Comparison of ENCODE assay signal across 15 cellular contexts in genomic region chr17:44931376-44931775, GRCh38. TPM values are rescaled to one million over a fixed set of nuclear protein-coding genes. Genes with fewer than 3 reads are reported as not detected.
DNase-seq lines count a peak whose midpoint lies in the region; ATAC-seq and TF ChIP-seq lines count a peak whose summit lies in the region.
"Had no signal": no experiment of that assay in that cellular context is flagged by ENCODE, and none has a peak within 500 bp of the region (broad histone marks: within the 10 kb centered on the region; RNA-seq: fewer than 3 reads in every experiment).

No MANE protein-coding gene starts in this region.

- H4K91ac ChIP-seq in neuronal stem cell (ENCODE audit: low read depth, low read length, poor library complexity), result no peak overlapping the region

- H3K9me3 ChIP-seq in left ventricle myocardium inferior (replicated peaks), result no peaks in the 10 kb centered on the region
- no peaks in the 10 kb centered on the region for H3K9me3 ChIP-seq in neuronal stem cell (replicated peaks in 1 of 2; ENCODE audit: control insufficient read depth in 2 of 2, insufficient read depth in 1 of 2, low read depth in 1 of 2, low read length in 2 of 2)
- H3K9me3 ChIP-seq: BLaER1 treated with 17β-estradiol and CSF1 and Interleukin-3, amounts not matched to agents 10 nM and 100 nM; Peyer's patch had no signal

- no peaks in the 10 kb centered on the region for H3K27me3 Mint-ChIP-seq in effector memory CD8-positive, alpha-beta T cell
- H3K27me3 Mint-ChIP-seq: CD8-positive, alpha-beta memory T cell had no signal

- H3K27ac ChIP-seq in left ventricle myocardium inferior (replicated peaks), result peak overlapping the region; percentile 55
- peak overlapping the region; percentile 27 for H3K27ac ChIP-seq in angular gyrus (ENCODE audit: low read depth, low read length)
- H3K27ac ChIP-seq in neuronal stem cell (replicated peaks; ENCODE audit: low read length), result no peak overlapping the region
- H3K27ac ChIP-seq: BLaER1 treated with 17β-estradiol and CSF1 and Interleukin-3, amounts not matched to agents 10 nM and 100 nM; Peyer's patch had no signal

- H3K36me3 Mint-ChIP-seq in effector memory CD8-positive, alpha-beta T cell (ENCODE audit: insufficient read depth), result peaks cover 6% of the 10 kb centered on the region
- H3K36me3 Mint-ChIP-seq: CD8-positive, alpha-beta memory T cell had no signal

- H3K9me3 Mint-ChIP-seq in effector memory CD8-positive, alpha-beta T cell, result no peaks in the 10 kb centered on the region
- H3K9me3 Mint-ChIP-seq: CD8-positive, alpha-beta memory T cell had no signal

- H3K36me3 ChIP-seq in left ventricle myocardium inferior (no peaks in the 10 kb centered on the region), neuronal stem cell (replicated peaks in 1 of 2; ENCODE audit: control insufficient read depth in 2 of 2, insufficient read depth in 2 of 2, low read length in 2 of 2) (peaks cover 88 to 99% of the 10 kb centered on the region in 2 donors)
- H3K36me3 ChIP-seq: Peyer's patch had no signal

- peaks cover 0 to 5% of the 10 kb centered on the region in 2 donors for H3K4me1 Mint-ChIP-seq in effector memory CD8-positive, alpha-beta T cell (ENCODE audit: low read depth in 2 of 2)
- H3K4me1 Mint-ChIP-seq: CD8-positive, alpha-beta memory T cell had no signal

- no peak overlapping the region for H3K14ac ChIP-seq in neuronal stem cell (ENCODE audit: low read length)

- peaks cover 10% of the 10 kb centered on the region for H3K79me1 ChIP-seq in neuronal stem cell (ENCODE audit: low read depth, low read length)

- H3K18ac ChIP-seq in neuronal stem cell (ENCODE audit: low read length), result no peak overlapping the region

- H3K27ac Mint-ChIP-seq in effector memory CD8-positive, alpha-beta T cell, result peak overlapping the region in 1 of 2 donors; percentile 2

- H3K9ac ChIP-seq in neuronal stem cell (ENCODE audit: low read depth, low read length, poor library complexity), result no peak overlapping the region

- peak overlapping the region; percentile 9 for H4K8ac ChIP-seq in neuronal stem cell (ENCODE audit: low read depth, low read length)

- no peak for ATAC-seq in Right ventricle myocardium inferior
- ATAC-seq in effector memory CD8-positive, alpha-beta T cell (replicated peaks), result no peak

- H3K4me2 ChIP-seq in neuronal stem cell (ENCODE audit: insufficient read depth, low read length, poor library complexity, severe bottlenecking), result no peak overlapping the region
- H3K4me2 ChIP-seq: BLaER1 treated with 17β-estradiol and CSF1 and Interleukin-3, amounts not matched to agents 10 nM and 100 nM had no signal

- no peak overlapping the region for H3K4me3 Mint-ChIP-seq in effector memory CD8-positive, alpha-beta T cell
- H3K4me3 Mint-ChIP-seq: CD8-positive, alpha-beta memory T cell had no signal

- no peak overlapping the region for H2BK12ac ChIP-seq in neuronal stem cell (ENCODE audit: low read length)

- H3K4ac ChIP-seq in neuronal stem cell (ENCODE audit: low read length), result no peak overlapping the region

- H3K27me3 ChIP-seq in left ventricle myocardium inferior (ENCODE audit: low read depth), result no peaks in the 10 kb centered on the region
- no peaks in the 10 kb centered on the region for H3K27me3 ChIP-seq in neuronal stem cell (ENCODE audit: control insufficient read depth in 3 of 3, insufficient read depth in 3 of 3, low read depth in 1 of 3, low read length in 3 of 3)
- H3K27me3 ChIP-seq: BLaER1 treated with 17β-estradiol and CSF1 and Interleukin-3, amounts not matched to agents 10 nM and 100 nM; Peyer's patch had no signal

- no peak overlapping the region for H2AK5ac ChIP-seq in neuronal stem cell (ENCODE audit: low read depth, low read length)

- peak overlapping the region; percentile 36 for H3K23ac ChIP-seq in neuronal stem cell (ENCODE audit: low read depth, low read length, poor library complexity)

- TF ChIP-seq CTCF in left ventricle myocardium inferior (IDR thresholded peaks at IDR 0.05; ENCODE audit: borderline replicate concordance) (no peak), foreskin fibroblast (IDR thresholded peaks at IDR 0.05; ENCODE audit: low read depth, low read length) (no peak)

- intact Hi-C loops in left ventricle myocardium inferior (cut with micrococcal nuclease) (no loop called here), Right ventricle myocardium inferior (cut with DNase I) (no loop called here)

- no CpG with 5 or more reads among the region's 5 CpGs for WGBS in neuronal stem cell (ENCODE audit: extremely low coverage in 2 of 2, insufficient read length in 2 of 2, insufficient replicate concordance in 1 of 2), 2 donors

- H3K4me3 ChIP-seq in left ventricle myocardium inferior (no peak overlapping the region), neuronal stem cell (ENCODE audit: low read length in 2 of 2) (no peak overlapping the region), foreskin fibroblast (ENCODE audit: low read depth in 1 of 2, low read length in 2 of 2) (no peak overlapping the region)
- H3K4me3 ChIP-seq: BLaER1 treated with 17β-estradiol and CSF1 and Interleukin-3, amounts not matched to agents 10 nM and 100 nM; Peyer's patch had no signal

- peak; percentile 1 for DNase-seq in left ventricle myocardium inferior
- no peak for DNase-seq in Right ventricle myocardium inferior (ENCODE audit: missing footprints)
- DNase-seq in neuronal stem cell (ENCODE audit: low spot score), result no peak
- no peak for DNase-seq in foreskin fibroblast
- DNase-seq in HCEC 1CT, result no peak
- no peak for DNase-seq in effector memory CD8-positive, alpha-beta T cell
- DNase-seq: GOT3, NCI-H1105, NCI-H1694, SHP77 treated with DMSO at 0.1 percent for 48 hours had no signal

- H2BK15ac ChIP-seq in neuronal stem cell (ENCODE audit: low read length), result no peak overlapping the region

- no peak overlapping the region for H2BK120ac ChIP-seq in neuronal stem cell (ENCODE audit: low read depth, low read length)

- peaks cover 43% of the 10 kb centered on the region for H3K4me1 ChIP-seq in left ventricle myocardium inferior
- no peaks in the 10 kb centered on the region for H3K4me1 ChIP-seq in neuronal stem cell (ENCODE audit: control insufficient read depth in 2 of 2, insufficient read depth in 1 of 2, low read depth in 1 of 2, low read length in 2 of 2)
- H3K4me1 ChIP-seq: Peyer's patch had no signal

- H2AFZ ChIP-seq in neuronal stem cell (ENCODE audit: low read length), result no peak overlapping the region

- H2BK5ac ChIP-seq in neuronal stem cell (ENCODE audit: low read length), result peak overlapping the region; percentile 58

RNA-seq across cellular contexts. Expression of gene GFAP, which starts 16.1 kb away (rescaled TPM):
- total RNA-seq in left ventricle myocardium inferior (4.1 TPM), Right ventricle myocardium inferior (3.7 TPM)
- polyA plus RNA-seq in neuronal stem cell (2013, experiment 1 of 2), result 0.20 TPM
- 0.17 TPM for polyA plus RNA-seq in neuronal stem cell (2013, experiment 2 of 2)
- total RNA-seq: A673; CD8-positive, alpha-beta memory T cell; Peyer's patch had no signal
- polyA plus RNA-seq: CD8-positive, alpha-beta memory T cell had no signal

RNA-seq across cellular contexts. Expression of gene KIF18B, which starts 16.2 kb away (rescaled TPM):
- total RNA-seq in left ventricle myocardium inferior, result 0.49 TPM
- 2.5 TPM for total RNA-seq in Right ventricle myocardium inferior
- polyA plus RNA-seq in neuronal stem cell (2013, experiment 1 of 2), result 32.8 TPM
- polyA plus RNA-seq in neuronal stem cell (2013, experiment 2 of 2), result 32.5 TPM

RNA-seq across cellular contexts. Expression of gene EFTUD2, which starts 32.1 kb away (rescaled TPM):
- total RNA-seq in left ventricle myocardium inferior, result 62.0 TPM
- total RNA-seq in Right ventricle myocardium inferior, result 68.1 TPM
- 49.4 TPM for polyA plus RNA-seq in neuronal stem cell (2013, experiment 1 of 2)
- 48.1 TPM for polyA plus RNA-seq in neuronal stem cell (2013, experiment 2 of 2)

RNA-seq across cellular contexts. Expression of gene C1QL1, which starts 36.7 kb away (rescaled TPM):
- total RNA-seq in left ventricle myocardium inferior, result 0.74 TPM
- total RNA-seq in Right ventricle myocardium inferior, result 11.3 TPM
- polyA plus RNA-seq in neuronal stem cell (2013, experiment 1 of 2), result 8.7 TPM
- 8.7 TPM for polyA plus RNA-seq in neuronal stem cell (2013, experiment 2 of 2)
- total RNA-seq: CD8-positive, alpha-beta memory T cell had no signal
- polyA plus RNA-seq: CD8-positive, alpha-beta memory T cell had no signal
